Comparison of ENCODE assay signal across 5 cellular contexts in the genomic region with DNA sequence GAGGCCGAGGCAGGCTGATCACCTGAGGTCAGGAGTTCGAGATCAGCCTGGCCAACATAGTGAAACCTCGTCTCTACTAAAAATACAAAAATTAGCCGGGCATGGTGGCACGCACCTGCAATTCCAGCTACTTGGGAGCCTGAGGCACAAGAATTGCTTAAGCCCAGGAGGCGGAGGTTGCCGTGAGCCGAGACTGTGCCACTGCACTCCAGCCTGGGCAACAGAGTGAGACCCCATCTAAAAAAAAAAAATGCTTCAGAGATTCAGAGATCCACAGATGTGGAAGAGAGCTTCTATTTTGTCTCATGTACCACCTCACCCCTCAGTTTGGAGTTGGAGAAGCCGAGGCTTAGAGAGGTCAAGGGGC. TPM values are rescaled to one million over a fixed set of nuclear protein-coding genes. Genes with fewer than 3 reads are reported as not detected.
DNase-seq lines count a peak whose midpoint lies in the region; ATAC-seq and TF ChIP-seq lines count a peak whose summit lies in the region.
"Not testable (repeated sequence)": the region's sequence is repeated elsewhere in the genome, so short reads cannot be mapped to it uniquely, and the experiment has no call there.

No MANE protein-coding gene starts in this region.

- BruUV-seq in mammary epithelial cell (replicated peaks; lab: Mats Ljungman, UMichigan) = not testable (repeated sequence)

- 47% methylated on average over 8 of the region's 9 CpGs for WGBS in mammary epithelial cell (ENCODE audit: low coverage, missing lambda C conversion rate)

- intact Hi-C loops in activated B cell treated with CpG ODN at 0.5 μM for 24 hours (cut with micrococcal nuclease); mammary epithelial cell (cut with micrococcal nuclease): not testable (repeated sequence)

- H3K9ac ChIP-seq in mammary epithelial cell (ENCODE audit: insufficient read depth, low read length); iPS-15b (ENCODE audit: low read depth, low read length); parathyroid adenoma: not testable (repeated sequence)

- dilution Hi-C loops in mammary epithelial cell (cut with HindIII; ENCODE audit: low sequenced_read_pairs) = not testable (repeated sequence)

- not testable (repeated sequence) for TF ChIP-seq CTCF in HFF-Myc (IDR thresholded peaks at IDR 0.05; ENCODE audit: low read depth, low read length, missing control alignments); activated B cell treated with CpG ODN at 0.5 μM for 24 hours (IDR thresholded peaks at IDR 0.05); mammary epithelial cell (conservative IDR thresholded peaks at IDR 0.05 in 1 of 2, IDR thresholded peaks at IDR 0.05 in 1 of 2; ENCODE audit: extremely low read depth in 1 of 2, insufficient read depth in 1 of 2, low read depth in 1 of 2, low read length in 2 of 2); parathyroid adenoma (IDR thresholded peaks at IDR 0.05)

- CTCF ChIA-PET in activated B cell treated with CpG ODN at 0.5 μM for 24 hours (lab: Charles Lee) (interaction anchor here (0.7 to 1.9 kb wide), 16 partner anchors 15 to 248 kb away, joined by 3 to 20 read pairs (median 4); partner anchors contain the start of gene ALDH16A1), mammary epithelial cell (lab: Charles Lee; ENCODE audit: low non-redundant PET) (interaction anchor here (0.6 to 0.7 kb wide), 3 partner anchors 95 to 359 kb away, joined by 3 to 13 read pairs (median 5); partner anchors contain the start of gene LIN7B)

- H3K27me3 Mint-ChIP-seq in activated B cell treated with CpG ODN at 0.5 μM for 24 hours = not testable (repeated sequence)

- not testable (repeated sequence) for H3K27me3 ChIP-seq in mammary epithelial cell (ENCODE audit: insufficient read depth, low read length); iPS-15b (ENCODE audit: control insufficient read depth, insufficient read depth, low read length); parathyroid adenoma (ENCODE audit: control insufficient read depth, insufficient read depth, low read length)

- not testable (repeated sequence) for H3K9me3 ChIP-seq in mammary epithelial cell (replicated peaks; ENCODE audit: insufficient read depth, low read length); iPS-15b (ENCODE audit: control insufficient read depth, insufficient read depth, low read length); parathyroid adenoma (ENCODE audit: control insufficient read depth, low read length)

- H2AFZ ChIP-seq in mammary epithelial cell (ENCODE audit: low read depth, low read length) (peak overlapping the region; percentile 87), parathyroid adenoma (peak overlapping the region; percentile 79)

- peaks cover 12% of the 10 kb centered on the region for H3K4me1 ChIP-seq in mammary epithelial cell (ENCODE audit: insufficient read depth, low read length)
- not testable (repeated sequence) for H3K4me1 ChIP-seq in iPS-15b (ENCODE audit: control insufficient read depth, insufficient read depth, low read length); parathyroid adenoma

- not testable (repeated sequence) for ATAC-seq in activated B cell treated with CpG ODN at 0.5 μM for 24 hours (ENCODE audit: low read depth)

- H3K36me3 ChIP-seq in mammary epithelial cell (ENCODE audit: insufficient read depth, low read length); iPS-15b (ENCODE audit: control insufficient read depth, insufficient read depth, low read length); parathyroid adenoma (ENCODE audit: control insufficient read depth, insufficient read depth, low read length): not testable (repeated sequence)

- in situ Hi-C loops in mammary epithelial cell (cut with MboI; ENCODE audit: low sequenced_read_pairs in 2 of 2) = not testable (repeated sequence)

- peak overlapping the region; percentile 91 for H3K27ac Mint-ChIP-seq in activated B cell treated with CpG ODN at 0.5 μM for 24 hours

- H3K4me3 Mint-ChIP-seq in activated B cell treated with CpG ODN at 0.5 μM for 24 hours = peak overlapping the region; percentile 92

- H3K79me2 ChIP-seq in mammary epithelial cell (ENCODE audit: insufficient read depth, low read length); parathyroid adenoma: not testable (repeated sequence)

- H3K36me3 Mint-ChIP-seq in activated B cell treated with CpG ODN at 0.5 μM for 24 hours (ENCODE audit: low read depth) = not testable (repeated sequence)

- not testable (repeated sequence) for H3K27ac ChIP-seq in mammary epithelial cell (ENCODE audit: insufficient read depth, low read depth, low read length); parathyroid adenoma

- DNase-seq in HFF-Myc (ENCODE audit: extremely low read depth, low read depth); activated B cell treated with CpG ODN at 0.5 μM for 24 hours; mammary epithelial cell: not testable (repeated sequence)

- H3K4me3 ChIP-seq in HFF-Myc (replicated peaks; ENCODE audit: low read depth, low read length) (peak overlapping the region; percentile 61), mammary epithelial cell (replicated peaks in 1 of 3; ENCODE audit: insufficient read depth in 1 of 3, low read depth in 2 of 3, low read length in 3 of 3) (peak overlapping the region in 2 of 3 experiments; percentile 63 to 76), iPS-15b (ENCODE audit: low read depth, low read length) (peak overlapping the region; percentile 58), parathyroid adenoma (ENCODE audit: low read depth, low read length) (peak overlapping the region; percentile 99)

- POLR2A ChIA-PET in activated B cell treated with CpG ODN at 0.5 μM for 24 hours (lab: Charles Lee) = interaction anchor here (0.5 to 11.0 kb wide), 11 partner anchors 14 to 386 kb away, joined by 3 to 193 read pairs (median 5); partner anchors contain the start of genes ALDH16A1, PIH1D1, RPL13A and RPS11

- not testable (repeated sequence) for H4K20me1 ChIP-seq in mammary epithelial cell (ENCODE audit: insufficient read depth, low read length)

- H3K4me2 ChIP-seq in mammary epithelial cell (ENCODE audit: insufficient read depth, low read depth, low read length) (peak overlapping the region; percentile 80), parathyroid adenoma (ENCODE audit: low read length) (peak overlapping the region; percentile 99)

- H3K9me3 Mint-ChIP-seq in activated B cell treated with CpG ODN at 0.5 μM for 24 hours = not testable (repeated sequence)

- H3K4me1 Mint-ChIP-seq in activated B cell treated with CpG ODN at 0.5 μM for 24 hours = peaks cover 69% of the 10 kb centered on the region

RNA-seq across cellular contexts. Expression of gene FLT3LG, which starts 0.5 kb away (rescaled TPM):
- total RNA-seq in activated B cell treated with CpG ODN at 0.5 μM for 24 hours (15.4 and 17.7 TPM in 2 replicates), mammary epithelial cell (1 to 10 TPM in 1 of 2 donors, under 1 TPM in 1; 0.50 to 4.2 TPM)
- polyA plus RNA-seq in mammary epithelial cell = 1.7 TPM
- not detected for polyA minus RNA-seq in mammary epithelial cell

RNA-seq across cellular contexts. Expression of gene RPL13A, which starts 13.9 kb away (rescaled TPM):
- total RNA-seq in activated B cell treated with CpG ODN at 0.5 μM for 24 hours = 6,642 and 7,342 TPM in 2 replicates
- 1,000 to 10,000 TPM; 1,880 to 1,955 TPM for total RNA-seq in mammary epithelial cell
- polyA plus RNA-seq in mammary epithelial cell = 2,187 TPM
- 2,358 TPM for polyA minus RNA-seq in mammary epithelial cell

RNA-seq across cellular contexts. Expression of gene ALDH16A1, which starts 20.5 kb away (rescaled TPM):
- total RNA-seq in activated B cell treated with CpG ODN at 0.5 μM for 24 hours (61.4 and 61.6 TPM in 2 replicates), mammary epithelial cell (10 to 100 TPM; 18.2 to 23.9 TPM)
- 16.7 TPM for polyA plus RNA-seq in mammary epithelial cell
- polyA minus RNA-seq in mammary epithelial cell = 4.3 TPM

RNA-seq across cellular contexts. Expression of gene PIH1D1, which starts 21.9 kb away (rescaled TPM):
- total RNA-seq in activated B cell treated with CpG ODN at 0.5 μM for 24 hours (110 and 111 TPM in 2 replicates), mammary epithelial cell (10 to 100 TPM; 61.2 to 62.4 TPM)
- 73.4 TPM for polyA plus RNA-seq in mammary epithelial cell
- polyA minus RNA-seq in mammary epithelial cell = 140 TPM

RNA-seq across cellular contexts. Expression of gene RPS11, which starts 22.8 kb away (rescaled TPM):
- total RNA-seq in activated B cell treated with CpG ODN at 0.5 μM for 24 hours (3,758 and 4,733 TPM in 2 replicates), mammary epithelial cell (1,000 to 10,000 TPM; 1,466 to 1,899 TPM)
- polyA plus RNA-seq in mammary epithelial cell = 3,256 TPM
- polyA minus RNA-seq in mammary epithelial cell = 1,430 TPM
